In the genomic region with DNA sequence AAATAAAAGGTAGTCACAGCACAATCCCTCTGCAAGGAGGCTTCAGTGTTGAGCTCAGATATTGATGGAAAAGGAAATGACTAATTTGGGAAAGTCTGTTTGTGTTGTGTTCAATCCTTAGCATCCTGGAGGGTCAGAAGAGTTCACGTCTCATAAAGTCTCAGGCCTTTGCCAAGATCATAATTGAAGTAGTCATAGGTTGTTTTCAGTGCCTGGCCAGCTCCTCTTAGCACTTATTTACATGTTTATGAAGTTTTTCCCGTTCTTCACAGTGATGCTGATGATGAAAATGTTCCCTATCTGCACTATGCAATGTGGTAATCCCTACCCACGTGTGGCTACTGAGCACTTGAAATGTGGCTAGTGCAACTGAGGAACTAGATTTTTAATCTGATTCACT, we compare ENCODE assay signal across 1 cellular context.
TF ChIP-seq lines count a peak whose summit lies in the region.

No MANE protein-coding gene starts in this region.

TF ChIP-seq in IMR-90, 13 proteins besides CTCF, POLR2A, EP300 and RAD21:
- TF ChIP-seq RCOR1 (IDR thresholded peaks at IDR 0.05; ENCODE audit: insufficient replicate concordance, low read length) = peak; percentile 46
- TF ChIP-seq BHLHE40 (IDR thresholded peaks at IDR 0.05; ENCODE audit: low read depth, low read length) = 0 out of 2 replicates have a peak, but pooled peaks have one; percentile 30
- TF ChIP-seq CEBPB (IDR thresholded peaks at IDR 0.05; ENCODE audit: low read depth, low read length) = peak; percentile 78
- no peak for TF ChIP-seq CHD1 (IDR thresholded peaks at IDR 0.05; ENCODE audit: low read depth, low read length)
- no peak for TF ChIP-seq MAZ (IDR thresholded peaks at IDR 0.05; ENCODE audit: borderline replicate concordance, low read depth, low read length)
- TF ChIP-seq USF2 (IDR thresholded peaks at IDR 0.05; ENCODE audit: low read depth, low read length) = peak; percentile 70; the same call in 1 of the 2 replicates
